10 cellular contexts compared by ENCODE assay signal in genomic region chr5:179612577-179613459, GRCh38. TPM values are rescaled to one million over a fixed set of nuclear protein-coding genes. Genes with fewer than 3 reads are reported as not detected.
DNase-seq lines count a peak whose midpoint lies in the region; ATAC-seq, FAIRE-seq and TF ChIP-seq lines count a peak whose summit lies in the region.
"Had no signal": no experiment of that assay in that cellular context is flagged by ENCODE, and none has a peak within 500 bp of the region (broad histone marks: within the 10 kb centered on the region; RNA-seq: fewer than 3 reads in every experiment).

No MANE protein-coding gene starts in this region.

- no peaks in the 10 kb centered on the region for H3K27me3 Mint-ChIP-seq in T-cell
- H3K27me3 Mint-ChIP-seq in glutamatergic neuron (ENCODE audit: unreplicated experiment), result peaks cover 16% of the 10 kb centered on the region

- H3K27ac Mint-ChIP-seq in T-cell, result peak overlapping the region; percentile 58 to 61
- H3K27ac Mint-ChIP-seq in glutamatergic neuron (ENCODE audit: unreplicated experiment), result no peak overlapping the region

- H3K4me1 Mint-ChIP-seq in T-cell, result peaks cover 79 to 86% (median 80%) of the 10 kb centered on the region in 3 donors
- peaks cover 48% of the 10 kb centered on the region for H3K4me1 Mint-ChIP-seq in glutamatergic neuron (ENCODE audit: low read depth, unreplicated experiment)

- no peak for TF ChIP-seq CTCF in 22Rv1 (IDR thresholded peaks at IDR 0.05)
- TF ChIP-seq CTCF in glutamatergic neuron (IDR thresholded peaks at IDR 0.05; ENCODE audit: partially characterized antibody, unreplicated experiment), result no peak

- no peak for ATAC-seq in T-cell (replicated peaks in 1 of 4)

- POLR2A ChIA-PET in T-cell (lab: Charles Lee), result interaction anchor here (0.6 to 3.2 kb wide), 10 partner anchors 9 to 145 kb away, joined by 3 to 19 read pairs (median 4); partner anchors contain the start of gene HNRNPH1 (in 1 of the 2)

- FAIRE-seq in H54 (lab: Jason Lieb, UNC), result no peak
- FAIRE-seq: GM18507 had no signal

- intact Hi-C loops in posterior cingulate gyrus (cut with DNase I), result no loop called here

- CTCF ChIA-PET in T-cell (lab: Charles Lee), result interaction anchor here in 1 of 2 donors (0.9 to 1.1 kb wide), 2 partner anchors 12 to 191 kb away, joined by 3 read pairs; no protein-coding TSS in a partner anchor

- no peak overlapping the region for H3K4me3 Mint-ChIP-seq in T-cell
- H3K4me3 Mint-ChIP-seq in glutamatergic neuron (ENCODE audit: unreplicated experiment), result peak overlapping the region; percentile 55

- H3K27ac ChIP-seq in 22Rv1, result peak overlapping the region; percentile 22; the same call in 1 of the 2 replicates

- H3K9me3 Mint-ChIP-seq in T-cell (no peaks in the 10 kb centered on the region), glutamatergic neuron (ENCODE audit: unreplicated experiment) (peaks cover 20% of the 10 kb centered on the region)

- DNase-seq in ELF-1 (ENCODE audit: low read depth, low spot score) (peak; percentile 49), T-cell (no peak), glutamatergic neuron (no peak), posterior cingulate gyrus (no peak), H54 (ENCODE audit: insufficient read length, low spot score) (no peak)
- no peak for DNase-seq in stimulated activated CD8-positive, alpha-beta memory T cell treated with anti-CD3 and anti-CD28 coated beads, Interleukin-4, amount 100 ng/mL, for 48 hours
- no peak for DNase-seq in stimulated activated CD4-positive, alpha-beta T cell treated with anti-CD3 and anti-CD28 coated beads, Interleukin-4, amount 100 ng/mL, for 4 hours
- DNase-seq: left ventricle myocardium inferior had no signal

- no peak for TF ChIP-seq POLR2A in H54 (IDR thresholded peaks at IDR 0.05; ENCODE audit: low read depth, low read length)

- H3K36me3 Mint-ChIP-seq in T-cell (peaks cover 75% of the 10 kb centered on the region), glutamatergic neuron (ENCODE audit: unreplicated experiment) (peaks cover 5% of the 10 kb centered on the region)

RNA-seq across cellular contexts. Expression of gene HNRNPH1, which starts 10.7 kb away (rescaled TPM):
- total RNA-seq in T-cell, result 1,000 to 10,000 TPM; 1,278 to 2,165 (median 1,301) TPM
- 1,021 TPM for total RNA-seq in glutamatergic neuron (ENCODE audit: unreplicated experiment)
